ENCODE assay signal across 14 cellular contexts in genomic region chr3:108461641-108462040, GRCh38. TPM values are rescaled to one million over a fixed set of nuclear protein-coding genes. Genes with fewer than 3 reads are reported as not detected.
A peak's percentile ranks its signal among the peaks of the same experiment; 100 is the strongest.
DNase-seq lines count a peak whose midpoint lies in the region; ATAC-seq and TF ChIP-seq lines count a peak whose summit lies in the region.
"Had no signal": no experiment of that assay in that cellular context is flagged by ENCODE, and none has a peak within 500 bp of the region (broad histone marks: within the 10 kb centered on the region; RNA-seq: fewer than 3 reads in every experiment).

No MANE protein-coding gene starts in this region.

- H3K27ac ChIP-seq in heart right ventricle = no peak overlapping the region
- no peak overlapping the region for H3K27ac ChIP-seq in left ventricle myocardium inferior (replicated peaks)
- H3K27ac ChIP-seq: A549, KMS-11, left lung, upper lobe of right lung had no signal

- TF ChIP-seq CTCF in heart right ventricle (IDR thresholded peaks at IDR 0.05) (no peak), left ventricle myocardium inferior (IDR thresholded peaks at IDR 0.05; ENCODE audit: borderline replicate concordance) (no peak)

- peaks cover 0 to 6% (median 0%) of the 10 kb centered on the region in 9 donors for H3K4me1 ChIP-seq in heart right ventricle
- no peaks in the 10 kb centered on the region for H3K4me1 ChIP-seq in left ventricle myocardium inferior
- H3K4me1 ChIP-seq: left lung, upper lobe of right lung had no signal

- H3K9me3 ChIP-seq in heart right ventricle = no peaks in the 10 kb centered on the region
- H3K9me3 ChIP-seq in left ventricle myocardium inferior (replicated peaks) = no peaks in the 10 kb centered on the region
- H3K9me3 ChIP-seq: A549, left lung, upper lobe of right lung had no signal

- H3K27me3 ChIP-seq in heart right ventricle (no peaks in the 10 kb centered on the region), left ventricle myocardium inferior (ENCODE audit: low read depth) (no peaks in the 10 kb centered on the region)
- H3K27me3 ChIP-seq: left lung, upper lobe of right lung had no signal

- no peak for DNase-seq in heart right ventricle
- DNase-seq in left ventricle myocardium inferior = no peak
- DNase-seq in LHCN-M2 (ENCODE audit: low read depth) = peak; percentile 49
- DNase-seq in left cardiac atrium = no peak
- no peak for DNase-seq in activated gamma-delta T cell (lab: John Stamatoyannopoulos, UW)
- DNase-seq in glomerular visceral epithelial cell (ENCODE audit: extremely low spot score) = no peak
- DNase-seq in SK-N-DZ (ENCODE audit: low spot score) = no peak
- DNase-seq: activated T-cell treated with anti-CD3 and anti-CD28 coated beads, Interleukin-2, amount 50 U/mL, for 48 hours; caudate nucleus; left lung; upper lobe of right lung had no signal

- H3K36me3 ChIP-seq in heart right ventricle = no peaks in the 10 kb centered on the region
- H3K36me3 ChIP-seq in left ventricle myocardium inferior = no peaks in the 10 kb centered on the region
- H3K36me3 ChIP-seq: left lung, upper lobe of right lung had no signal

- ATAC-seq in heart right ventricle = peak in 6 of 8 donors; percentile 37 to 74 (median 50)
- peak; percentile 65 to 93 for ATAC-seq in left cardiac atrium
- ATAC-seq in HG03196 (IDR thresholded peaks at IDR 0.05; ENCODE audit: unreplicated experiment) = no peak
- ATAC-seq: A549, left lung, upper lobe of right lung had no signal

- WGBS in heart right ventricle, 2 donors = 32 to 51% methylated on average over 3 of the region's 3 CpGs

- intact Hi-C loops in heart right ventricle (cut with DNase I) (no loop called here), left ventricle myocardium inferior (cut with micrococcal nuclease) (no loop called here), left cardiac atrium (cut with DNase I) (no loop called here)

- H3K4me3 ChIP-seq in heart right ventricle = no peak overlapping the region
- H3K4me3 ChIP-seq in left ventricle myocardium inferior = no peak overlapping the region
- H3K4me3 ChIP-seq: A549, left lung, upper lobe of right lung had no signal

RNA-seq across cellular contexts. Expression of gene MYH15, which starts 48.8 kb away (rescaled TPM):
- 1 to 10 TPM in 1 of 10 donors, under 1 TPM in 9; 0.16 to 1.1 (median 0.32) TPM for total RNA-seq in heart right ventricle
- under 1 TPM; 0.12 to 0.22 TPM for polyA plus RNA-seq in heart right ventricle
- 0.22 TPM for total RNA-seq in left ventricle myocardium inferior
- 5.2 and 5.6 TPM in 2 replicates for total RNA-seq in LHCN-M2 (2014; rRNA removed)
- 0.22 TPM for polyA plus RNA-seq in LHCN-M2 (2012)
- total RNA-seq in left cardiac atrium = under 1 TPM; 0.42 to 0.65 TPM
- polyA plus RNA-seq in SK-N-DZ (2014; cell fraction: cytosol; rRNA removed) = 1.5 and 1.6 TPM in 2 replicates
- 1.8 and 2.4 TPM in 2 replicates for polyA plus RNA-seq in SK-N-DZ (2014; cell fraction: nucleus; rRNA removed)
